ENCODE assay signal across 30 cellular contexts in the genomic region with DNA sequence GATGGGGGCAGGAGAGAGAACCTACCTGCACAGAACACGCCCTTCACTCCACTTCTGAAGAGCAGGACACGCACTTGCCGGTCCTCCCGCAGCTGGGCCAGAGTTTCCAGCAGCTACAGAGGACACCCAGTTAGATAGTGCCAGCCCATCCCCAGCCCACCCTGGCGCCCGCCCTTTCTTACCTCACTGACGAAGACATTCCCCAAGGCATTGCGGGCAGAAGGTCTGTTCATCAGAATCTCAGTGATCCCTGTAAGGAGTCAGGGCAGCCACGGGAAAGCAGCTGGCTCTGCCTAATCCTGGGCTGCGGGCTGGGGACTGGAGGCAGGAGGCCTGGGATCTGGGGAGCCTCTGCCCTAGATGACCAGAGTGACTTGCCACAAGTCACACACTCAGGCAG.
"Had no signal": no experiment of that assay in that cellular context is flagged by ENCODE, and none has a peak within 500 bp of the region (broad histone marks: within the 10 kb centered on the region; RNA-seq: fewer than 3 reads in every experiment).

No MANE protein-coding gene starts in this region.

- ATAC-seq: foreskin keratinocyte; heart left ventricle; lower lobe of right lung; mucosa of descending colon; pancreas; stimulated activated naive B cell treated with anti-CD40 and anti-IgM and Interleukin-4, amounts not matched to agents 10 μg/mL and 1 μg/mL and 100 μg/mL, for 72 hours; T-helper 17 cell had no signal

- H3K4me1 ChIP-seq: ascending aorta, foreskin keratinocyte, lower lobe of right lung, pancreas, upper lobe of left lung had no signal

- H3K4me3 ChIP-seq: ascending aorta, cardiac muscle cell, esophagus muscularis mucosa, heart left ventricle, lower lobe of right lung, mucosa of descending colon, pancreas, prostate gland, smooth muscle cell, stomach, thyroid gland, upper lobe of left lung, vagina had no signal

- H3K27ac ChIP-seq: ascending aorta, cardiac muscle cell, esophagus muscularis mucosa, foreskin keratinocyte, heart left ventricle, lower lobe of right lung, pancreas, prostate gland, stomach, thyroid gland, upper lobe of left lung, vagina had no signal

- H3K9me3 ChIP-seq: ascending aorta, esophagus muscularis mucosa, heart left ventricle, lower lobe of right lung, mucosa of descending colon, pancreas, prostate gland, stomach, thyroid gland, upper lobe of left lung, vagina had no signal

- H3K27me3 ChIP-seq: ascending aorta, cardiac muscle cell, esophagus muscularis mucosa, foreskin keratinocyte, heart left ventricle, pancreas, stomach, thyroid gland, upper lobe of left lung, vagina had no signal

- FAIRE-seq: pancreas had no signal

- DNase-seq: activated CD4-positive, alpha-beta memory T cell treated with anti-CD3 and anti-CD28 coated beads for 36 hours; activated CD4-positive, alpha-beta T cell treated with anti-CD3 and anti-CD28 coated beads, Interleukin-2, amount 10 ng/mL, durations not matched to agents 24 days and 14 days; activated CD4-positive, CD25-positive, alpha-beta regulatory T cell treated with anti-CD3 and anti-CD28 coated beads, Interleukin-2, amount 50 U/mL, for 72 hours; activated CD8-positive, alpha-beta memory T cell treated with anti-CD3 and anti-CD28 coated beads, Interleukin-2, amount 50 U/mL, for 4 hours; activated effector memory CD4-positive, alpha-beta T cell treated with anti-CD3 and anti-CD28 coated beads, Interleukin-2, amount 50 U/mL, for 16 hours; activated naive CD4-positive, alpha-beta T cell treated with anti-CD3 and anti-CD28 coated beads, Interleukin-2, amount 10 ng/mL, durations not matched to agents 7 days and 5 days; activated naive CD8-positive, alpha-beta T cell treated with anti-CD3 and anti-CD28 coated beads, Interleukin-2, amount 10 ng/mL, durations not matched to agents 7 days and 5 days; activated T-cell treated with anti-CD3 and anti-CD28 coated beads, Interleukin-2, amount 50 U/mL, for 1 hour; foreskin keratinocyte; heart left ventricle; hypothalamus; immature natural killer cell; lower lobe of right lung; mesendoderm; mucosa of descending colon; pancreas; retina; stimulated activated CD4-positive, alpha-beta T cell treated with anti-CD3 and anti-CD28 coated beads, Interleukin-2, amount 100 ng/mL, for 24 hours; stimulated activated naive B cell treated with anti-CD40 and anti-IgM and Interleukin-4, amounts not matched to agents 10 μg/mL and 1 μg/mL and 100 μg/mL, for 72 hours; stomach; T-helper 17 cell; T1000; thyroid gland; upper lobe of left lung had no signal

- H3K4me2 ChIP-seq: smooth muscle cell had no signal

- H3K36me3 ChIP-seq: cardiac muscle cell, prostate gland, thyroid gland had no signal
